8 cellular contexts compared by ENCODE assay signal in genomic region chr13:99617474-99618255, GRCh38. TPM values are rescaled to one million over a fixed set of nuclear protein-coding genes. Genes with fewer than 3 reads are reported as not detected.
DNase-seq lines count a peak whose midpoint lies in the region; ATAC-seq and TF ChIP-seq lines count a peak whose summit lies in the region.

No MANE protein-coding gene starts in this region.

- no peaks in the 10 kb centered on the region for H3K79me2 ChIP-seq in mesendoderm (ENCODE audit: control insufficient read depth, insufficient read depth, low read length)

- H3K4ac ChIP-seq in mesendoderm (ENCODE audit: low read depth, low read length), result no peak overlapping the region

- no peak overlapping the region for H4K8ac ChIP-seq in mesendoderm (ENCODE audit: low read depth, low read length)

- CTCF ChIA-PET in Caco-2 (lab: Charles Lee), result interaction anchor here (0.7 kb wide), 1 partner anchor 58 kb away, joined by 6 read pairs; no protein-coding TSS in a partner anchor

- no peak overlapping the region for H3K4me2 ChIP-seq in mesendoderm (ENCODE audit: low read length)

- H2BK5ac ChIP-seq in mesendoderm (ENCODE audit: low read length), result no peak overlapping the region

- POLR2A ChIA-PET in Caco-2 (lab: Charles Lee), result no interaction called here

- ATAC-seq in GM21576 (IDR thresholded peaks at IDR 0.05; ENCODE audit: unreplicated experiment) (peak; percentile 46), GM21717 (IDR thresholded peaks at IDR 0.05; ENCODE audit: unreplicated experiment) (no peak), HG03039 (IDR thresholded peaks at IDR 0.05; ENCODE audit: unreplicated experiment) (no peak)

- peak; percentile 35 to 56 for TF ChIP-seq CTCF in Caco-2 (IDR thresholded peaks at IDR 0.05; ENCODE audit: insufficient read depth in 1 of 2, low read depth in 1 of 2, low read length in 1 of 2, severe bottlenecking in 1 of 2, unreplicated experiment in 1 of 2)

- no peak overlapping the region for H4K5ac ChIP-seq in mesendoderm (ENCODE audit: low read length)

- no TSS peak for BruUV-seq in Caco-2 (replicated peaks; lab: Mats Ljungman, UMichigan)

- peak overlapping the region; percentile 12 for H3K56ac ChIP-seq in mesendoderm (ENCODE audit: low read length)

- H3K4me3 Mint-ChIP-seq in Caco-2 (ENCODE audit: unreplicated experiment), result no peak overlapping the region

- H3K4me3 ChIP-seq in Caco-2 (ENCODE audit: low read depth, low read length) (no peak overlapping the region), mesendoderm (ENCODE audit: low read length) (no peak overlapping the region)

- no peaks in the 10 kb centered on the region for H3K36me3 ChIP-seq in Caco-2 (ENCODE audit: control insufficient read depth, insufficient read depth, low read length)
- H3K36me3 ChIP-seq in mesendoderm (ENCODE audit: control insufficient read depth, insufficient read depth, low read length), result no peaks in the 10 kb centered on the region

- no CpG with 5 or more reads among the region's 11 CpGs for WGBS in mesendoderm (ENCODE audit: extremely low coverage, insufficient coverage, low lambda C conversion rate)

- H3K9me3 Mint-ChIP-seq in Caco-2 (ENCODE audit: unreplicated experiment), result no peaks in the 10 kb centered on the region

- H3K79me1 ChIP-seq in mesendoderm (ENCODE audit: low read length), result no peaks in the 10 kb centered on the region

- intact Hi-C loops in Caco-2 (cut with micrococcal nuclease; ENCODE audit: unreplicated experiment), result no loop called here

- no peak overlapping the region for H2BK120ac ChIP-seq in mesendoderm (ENCODE audit: low read depth, low read length)

- no peak overlapping the region for H3K23ac ChIP-seq in mesendoderm (ENCODE audit: low read length)

- DNase-seq in Caco-2 (peak in 1 of 2 experiments; percentile 15), NCI-H748 treated with DMSO at 0.1 percent for 48 hours (lab: John Stamatoyannopoulos, UW) (peak; percentile 10), dermis blood vessel endothelial cell (peak; percentile 66), mesendoderm (peak; percentile 68), GOT3 (lab: John Stamatoyannopoulos, UW) (no peak)

- H2BK15ac ChIP-seq in mesendoderm (replicated peaks; ENCODE audit: low read depth), result no peak overlapping the region

- no peaks in the 10 kb centered on the region for H3K27me3 Mint-ChIP-seq in Caco-2 (ENCODE audit: insufficient read depth, unreplicated experiment)

- H3K27ac Mint-ChIP-seq in Caco-2 (ENCODE audit: unreplicated experiment), result no peak overlapping the region

- H3K27me3 ChIP-seq in Caco-2 (replicated peaks; ENCODE audit: control insufficient read depth, insufficient read depth, low read length) (no peaks in the 10 kb centered on the region), mesendoderm (ENCODE audit: insufficient read depth, low read length, poor library complexity) (no peaks in the 10 kb centered on the region)

- no peak overlapping the region for H3K9ac ChIP-seq in mesendoderm (ENCODE audit: low read length)

- H3K36me3 Mint-ChIP-seq in Caco-2 (ENCODE audit: insufficient read depth, unreplicated experiment), result no peaks in the 10 kb centered on the region

- no peak overlapping the region for H2AK5ac ChIP-seq in mesendoderm (ENCODE audit: low read length)

- peaks cover 4% of the 10 kb centered on the region; the same call in 1 of the 2 replicates for H3K4me1 ChIP-seq in Caco-2
- no peaks in the 10 kb centered on the region for H3K4me1 ChIP-seq in mesendoderm (ENCODE audit: control insufficient read depth, low read depth, low read length)

- no peak overlapping the region for H3K18ac ChIP-seq in mesendoderm (ENCODE audit: low read length)

- no peak overlapping the region for H3K27ac ChIP-seq in mesendoderm (ENCODE audit: low read depth, low read length)

- no peaks in the 10 kb centered on the region for H3K4me1 Mint-ChIP-seq in Caco-2 (ENCODE audit: low read depth, unreplicated experiment)

- H3K9me3 ChIP-seq in Caco-2, result no peaks in the 10 kb centered on the region

RNA-seq across cellular contexts. Expression of gene CLYBL, which starts 11.2 kb away (rescaled TPM):
- total RNA-seq in Caco-2 (2022) (2.1 and 2.6 TPM in 2 replicates), dermis blood vessel endothelial cell (1.2 and 2.5 TPM in 2 replicates)
- 3.6 TPM for polyA plus RNA-seq in mesendoderm (2013, experiment 1 of 2)
- polyA plus RNA-seq in mesendoderm (2013, experiment 2 of 2), result 4.2 TPM
